Comparison of ENCODE assay signal across 17 cellular contexts in the genomic region with DNA sequence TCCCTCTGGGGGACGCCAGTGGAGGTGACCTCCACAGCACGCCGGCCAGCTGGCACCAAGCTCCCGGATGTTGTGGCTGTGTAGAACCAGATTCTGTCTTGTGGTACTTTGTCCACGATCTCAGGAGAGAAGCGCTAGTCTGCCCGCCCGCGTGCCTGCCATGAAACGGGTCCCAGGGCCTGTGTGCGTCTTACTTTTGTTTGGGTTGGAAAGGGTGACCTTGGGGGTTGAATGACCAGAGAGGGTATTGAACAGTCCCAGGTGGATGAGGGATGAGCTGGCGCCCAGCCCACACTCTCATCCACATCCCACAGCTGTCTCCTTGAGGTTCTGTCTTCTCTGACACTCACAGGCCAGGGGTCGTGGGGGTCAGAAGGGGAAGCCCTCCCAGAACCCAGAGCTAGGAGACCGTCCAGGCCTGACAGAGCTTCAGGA.
DNase-seq lines count a peak whose midpoint lies in the region; ATAC-seq and TF ChIP-seq lines count a peak whose summit lies in the region.
"Had no signal": no experiment of that assay in that cellular context is flagged by ENCODE, and none has a peak within 500 bp of the region (broad histone marks: within the 10 kb centered on the region; RNA-seq: fewer than 3 reads in every experiment).

No MANE protein-coding gene starts in this region.

- intact Hi-C loops in Right ventricle myocardium inferior (cut with DNase I) = loop anchor here (5.0 kb wide), 1 partner anchor 99 kb away; the partner anchor contains the start of gene ZNF839
- intact Hi-C loops in dorsolateral prefrontal cortex (cut with DNase I) = loop anchor here (5.0 to 10.0 kb wide), 4 partner anchors 94 to 253 kb away; partner anchors contain the start of gene DYNC1H1 (in 1 of the 2)
- intact Hi-C loops in posterior vena cava (cut with DNase I) = no loop called here

- H3K9me2 ChIP-seq in Karpas-422 (replicated peaks; ENCODE audit: insufficient read depth, low read length) = no peaks in the 10 kb centered on the region

- in situ Hi-C loops in ACHN (cut with HindIII; ENCODE audit: low pct_ligation_motif_present, low pct_unique_long_range_greater_than_20kb, low sequenced_read_pairs) = no loop called here

- H3K27me3 ChIP-seq in cardiac muscle cell (no peaks in the 10 kb centered on the region), Karpas-422 (ENCODE audit: low read length) (peaks cover 2% of the 10 kb centered on the region; the same call in 1 of the 2 replicates), dorsolateral prefrontal cortex (no peaks in the 10 kb centered on the region)

- H3K4me2 ChIP-seq in Karpas-422 (ENCODE audit: low read depth, low read length, poor library complexity, severe bottlenecking) = peak overlapping the region; percentile 38

- peaks cover 22% of the 10 kb centered on the region for H3K4me1 ChIP-seq in cardiac muscle cell (ENCODE audit: low read depth)
- peaks cover 44% of the 10 kb centered on the region for H3K4me1 ChIP-seq in Karpas-422 (ENCODE audit: low read length)

- no peak overlapping the region for H3K4me3 ChIP-seq in cardiac muscle cell
- H3K4me3 ChIP-seq in Karpas-422 (ENCODE audit: low read length) = no peak overlapping the region
- H3K4me3 ChIP-seq in dorsolateral prefrontal cortex = no peak overlapping the region

- H3K9ac ChIP-seq in Karpas-422 (ENCODE audit: low read length) = no peak overlapping the region

- no peak overlapping the region for H2AFZ ChIP-seq in Karpas-422 (ENCODE audit: low read length)

- DNase-seq in cardiac muscle cell (ENCODE audit: low read depth in 1 of 2, low spot score in 1 of 2) (no peak), Right ventricle myocardium inferior (ENCODE audit: missing footprints) (no peak), Karpas-422 (no peak), dorsolateral prefrontal cortex (peak in 1 of 10 donors; percentile 37), posterior vena cava (ENCODE audit: low spot score) (peak; percentile 66), ACHN (no peak)
- DNase-seq: 8988T, DND-41, NCI-H1105, NCI-H1694, NCI-H2107, NCI-H2227 treated with DMSO at 0.1 percent for 48 hours, NCI-H524, SHP77 had no signal

- peaks cover 84% of the 10 kb centered on the region for H4K20me1 ChIP-seq in Karpas-422 (ENCODE audit: insufficient read depth, low read depth, low read length)

- H3K79me2 ChIP-seq in Karpas-422 (ENCODE audit: low read length) = no peaks in the 10 kb centered on the region

- H3K36me3 ChIP-seq in cardiac muscle cell (no peaks in the 10 kb centered on the region), Karpas-422 (ENCODE audit: insufficient read depth, low read length) (0 out of 2 replicates have a peak, but pooled peaks cover 7% of the 10 kb centered on the region)

- no peak for TF ChIP-seq CTCF in cardiac muscle cell (IDR thresholded peaks at IDR 0.05; ENCODE audit: low read depth, low read length)
- no peak for TF ChIP-seq CTCF in dorsolateral prefrontal cortex (IDR thresholded peaks at IDR 0.05 in 54 of 56, conservative IDR thresholded peaks at IDR 0.05 in 2 of 56; ENCODE audit: low read depth in 1 of 56, partially characterized antibody in 56 of 56)

- no peak for ATAC-seq in Right ventricle myocardium inferior
- ATAC-seq in HG03439 (IDR thresholded peaks at IDR 0.05; ENCODE audit: unreplicated experiment) = no peak
- ATAC-seq in GM18868 (IDR thresholded peaks at IDR 0.05; ENCODE audit: unreplicated experiment) = no peak
- ATAC-seq: Panc1 had no signal

- H3K9me3 ChIP-seq in cardiac muscle cell (ENCODE audit: low read depth) (no peaks in the 10 kb centered on the region), Karpas-422 (ENCODE audit: low read length) (no peaks in the 10 kb centered on the region)

- H3K27ac ChIP-seq in cardiac muscle cell (peak overlapping the region; percentile 18), Karpas-422 (ENCODE audit: low read length) (no peak overlapping the region), dorsolateral prefrontal cortex (peak overlapping the region in 52 of 59 donors; percentile 0 to 100 (median 69))

Comparison
In these comparisons a context has a peak if more than half of its experiments do, and no peak if none do; other contexts are left out.
1. intact Hi-C loops: an anchor here in Right ventricle myocardium inferior (5.0 kb wide) and dorsolateral prefrontal cortex (5.0 to 10.0 kb wide); none called in posterior vena cava.